In the genomic region with DNA sequence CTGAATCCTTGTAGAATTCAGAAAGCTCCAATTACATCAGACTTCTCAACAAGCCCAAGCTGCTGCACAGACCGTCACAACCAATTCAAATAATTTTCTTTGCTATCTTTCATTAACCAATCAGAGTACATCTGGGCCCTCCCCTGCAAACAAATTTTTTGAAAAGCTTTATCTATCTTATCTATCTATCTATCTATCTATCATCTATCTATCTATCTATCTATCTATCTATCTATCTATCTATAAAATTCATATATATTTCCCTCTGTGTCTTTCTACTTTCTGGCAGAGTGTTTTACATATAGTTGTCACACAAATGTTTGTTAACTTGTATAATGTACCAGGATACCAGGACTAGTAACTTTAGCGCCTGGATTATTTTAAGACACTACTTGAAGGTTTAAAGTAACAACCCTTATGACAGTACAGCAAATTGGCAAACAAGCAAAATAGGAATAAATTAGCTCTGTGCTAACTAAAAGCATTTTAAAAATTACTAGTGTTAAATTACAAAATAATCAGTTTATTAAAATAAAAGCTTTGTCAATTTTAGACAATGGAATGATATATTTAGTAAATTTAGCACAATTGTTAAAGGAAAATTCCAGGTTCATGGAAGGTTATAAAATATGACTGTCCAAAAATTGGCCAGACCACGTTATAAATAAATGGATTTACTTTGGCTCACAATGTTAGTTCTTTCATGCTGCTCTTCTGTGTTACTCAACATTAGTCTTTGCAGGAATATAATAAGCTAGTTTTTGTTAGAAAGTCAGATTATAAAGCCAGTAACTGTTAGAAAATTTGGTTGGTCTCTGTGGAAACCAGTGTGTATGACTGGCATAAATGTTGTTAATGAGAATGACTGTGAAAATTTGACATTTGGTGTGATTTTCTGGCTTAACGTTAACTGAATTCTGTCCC, we compare ENCODE assay signal across 24 cellular contexts.
"Had no signal": no experiment of that assay in that cellular context is flagged by ENCODE, and none has a peak within 500 bp of the region (broad histone marks: within the 10 kb centered on the region; RNA-seq: fewer than 3 reads in every experiment).

No MANE protein-coding gene starts in this region.

- H3K36me3 ChIP-seq: left ventricle myocardium inferior, lower lobe of right lung, prostate gland, suprapubic skin, thyroid gland had no signal

- H3K4me1 Mint-ChIP-seq: immature natural killer cell; naive thymus-derived CD8-positive, alpha-beta T cell; nephron progenitor cell; stimulated activated naive B cell treated with anti-CD40 and anti-IgM and Interleukin-4, amounts not matched to agents 10 μg/mL and 1 μg/mL and 100 μg/mL, for 72 hours had no signal

- H3K9me3 Mint-ChIP-seq: immature natural killer cell; naive thymus-derived CD8-positive, alpha-beta T cell; nephron progenitor cell; stimulated activated naive CD8-positive, alpha-beta T cell treated with anti-CD3 and anti-CD28 coated beads, Interleukin-15, Interleukin-2, amounts not matched to agents 100 ng/mL and 50 ng/mL, for 24 hours; type B pancreatic cell had no signal

- H3K36me3 Mint-ChIP-seq: immature natural killer cell; naive thymus-derived CD8-positive, alpha-beta T cell; stimulated activated naive B cell treated with anti-CD40 and anti-IgM and Interleukin-4, amounts not matched to agents 10 μg/mL and 1 μg/mL and 100 μg/mL, for 72 hours; type B pancreatic cell had no signal

- H3K4me1 ChIP-seq: left ventricle myocardium inferior, lower lobe of right lung, prostate gland, suprapubic skin, thyroid gland had no signal

- H3K27me3 ChIP-seq: suprapubic skin, thyroid gland had no signal

- H3K4me3 Mint-ChIP-seq: immature natural killer cell; naive thymus-derived CD8-positive, alpha-beta T cell; nephron progenitor cell; stimulated activated naive B cell treated with anti-CD40 and anti-IgM and Interleukin-4, amounts not matched to agents 10 μg/mL and 1 μg/mL and 100 μg/mL, for 72 hours; stimulated activated naive CD8-positive, alpha-beta T cell treated with anti-CD3 and anti-CD28 coated beads, Interleukin-15, Interleukin-2, amounts not matched to agents 100 ng/mL and 50 ng/mL, for 24 hours; type B pancreatic cell had no signal

- H3K27ac ChIP-seq: coronary artery, epithelial cell of prostate, left ventricle myocardium inferior, lower lobe of right lung, prostate gland, suprapubic skin, thyroid gland had no signal

- H3K27ac Mint-ChIP-seq: immature natural killer cell; naive thymus-derived CD8-positive, alpha-beta T cell; nephron progenitor cell; stimulated activated naive B cell treated with anti-CD40 and anti-IgM and Interleukin-4, amounts not matched to agents 10 μg/mL and 1 μg/mL and 100 μg/mL, for 72 hours; stimulated activated naive CD8-positive, alpha-beta T cell treated with anti-CD3 and anti-CD28 coated beads, Interleukin-15, Interleukin-2, amounts not matched to agents 100 ng/mL and 50 ng/mL, for 24 hours; type B pancreatic cell had no signal

- DNase-seq: dermis blood vessel endothelial cell; hypothalamus; immature natural killer cell; islet precursor cell; kidney glomerular epithelial cell; left colon; left ventricle myocardium inferior; lower lobe of right lung; naive thymus-derived CD8-positive, alpha-beta T cell; nephron progenitor cell; nucleus accumbens; right cardiac atrium; small intestine; stimulated activated CD4-positive, alpha-beta T cell treated with anti-CD3 and anti-CD28 coated beads, Interleukin-15, amount 100 ng/mL, for 24 hours; stimulated activated CD4-positive, alpha-beta T cell treated with anti-CD3 and anti-CD28 coated beads, Interleukin-2, amount 100 ng/mL, for 48 hours; stimulated activated naive B cell treated with anti-CD40 and anti-IgM and Interleukin-4, amounts not matched to agents 10 μg/mL and 1 μg/mL and 100 μg/mL, for 72 hours; thyroid gland had no signal

- H3K27me3 Mint-ChIP-seq: stimulated activated naive B cell treated with anti-CD40 and anti-IgM and Interleukin-4, amounts not matched to agents 10 μg/mL and 1 μg/mL and 100 μg/mL, for 72 hours; stimulated activated naive CD8-positive, alpha-beta T cell treated with anti-CD3 and anti-CD28 coated beads, Interleukin-15, Interleukin-2, amounts not matched to agents 100 ng/mL and 50 ng/mL, for 24 hours; type B pancreatic cell had no signal

- H3K9me3 ChIP-seq: left ventricle myocardium inferior, lower lobe of right lung, prostate gland, suprapubic skin, thyroid gland had no signal

- H3K4me3 ChIP-seq: coronary artery, left ventricle myocardium inferior, lower lobe of right lung, prostate gland, suprapubic skin, thyroid gland had no signal

- ATAC-seq: esophagus mucosa; left colon; lower lobe of right lung; naive thymus-derived CD8-positive, alpha-beta T cell; right cardiac atrium; stimulated activated naive B cell treated with anti-CD40 and anti-IgM and Interleukin-4, amounts not matched to agents 10 μg/mL and 1 μg/mL and 100 μg/mL, for 72 hours had no signal
